ENCODE assay signal across 1 cellular context in the genomic region with DNA sequence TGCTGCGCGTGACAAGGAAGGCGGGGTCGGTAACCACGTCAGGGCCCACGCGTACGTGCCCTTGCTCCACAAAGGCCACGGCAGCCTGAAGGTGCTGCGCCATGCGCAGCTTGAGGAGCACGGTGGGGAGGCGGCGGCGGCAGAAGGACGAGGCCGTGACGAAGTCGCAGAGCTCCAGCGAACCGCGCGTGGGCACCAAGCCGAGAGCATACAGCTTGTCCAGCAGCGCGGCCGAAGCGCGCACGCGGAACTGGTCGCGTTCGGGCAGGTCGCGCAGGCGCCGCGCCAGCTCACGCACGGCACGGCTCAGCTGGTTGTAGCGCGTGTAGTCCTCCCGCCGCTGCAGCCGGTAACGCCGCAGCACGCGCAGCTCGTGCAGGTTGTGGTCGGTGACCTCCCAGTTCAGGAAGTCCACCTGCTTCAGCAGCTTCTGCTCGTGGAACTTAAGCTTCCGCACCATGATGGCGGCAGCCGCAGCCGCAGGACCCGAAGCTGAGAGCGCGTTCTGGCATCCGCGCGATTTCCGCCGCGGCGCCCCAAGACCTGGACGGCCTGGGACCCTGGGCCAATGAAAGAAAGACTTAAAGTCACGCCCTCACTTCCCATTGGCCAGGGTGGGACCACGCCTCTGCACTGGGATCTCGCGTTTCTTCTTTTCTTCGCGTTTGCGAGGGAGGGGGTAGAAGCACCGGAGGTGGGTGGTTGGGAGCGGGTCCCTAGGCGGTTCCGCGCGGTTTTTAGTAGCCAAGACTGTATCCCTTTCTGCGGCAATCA.
TF ChIP-seq lines count a peak whose summit lies in the region.

A gene with protein sequence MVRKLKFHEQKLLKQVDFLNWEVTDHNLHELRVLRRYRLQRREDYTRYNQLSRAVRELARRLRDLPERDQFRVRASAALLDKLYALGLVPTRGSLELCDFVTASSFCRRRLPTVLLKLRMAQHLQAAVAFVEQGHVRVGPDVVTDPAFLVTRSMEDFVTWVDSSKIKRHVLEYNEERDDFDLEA (minus strand): TSS at position 516 of the 774 bp plus-strand sequence. CDS start 56 bp downstream, at position 460.

TF ChIP-seq in GM23338, 12 proteins besides CTCF, POLR2A, EP300 and RAD21:
- TF ChIP-seq, protein P1, sequence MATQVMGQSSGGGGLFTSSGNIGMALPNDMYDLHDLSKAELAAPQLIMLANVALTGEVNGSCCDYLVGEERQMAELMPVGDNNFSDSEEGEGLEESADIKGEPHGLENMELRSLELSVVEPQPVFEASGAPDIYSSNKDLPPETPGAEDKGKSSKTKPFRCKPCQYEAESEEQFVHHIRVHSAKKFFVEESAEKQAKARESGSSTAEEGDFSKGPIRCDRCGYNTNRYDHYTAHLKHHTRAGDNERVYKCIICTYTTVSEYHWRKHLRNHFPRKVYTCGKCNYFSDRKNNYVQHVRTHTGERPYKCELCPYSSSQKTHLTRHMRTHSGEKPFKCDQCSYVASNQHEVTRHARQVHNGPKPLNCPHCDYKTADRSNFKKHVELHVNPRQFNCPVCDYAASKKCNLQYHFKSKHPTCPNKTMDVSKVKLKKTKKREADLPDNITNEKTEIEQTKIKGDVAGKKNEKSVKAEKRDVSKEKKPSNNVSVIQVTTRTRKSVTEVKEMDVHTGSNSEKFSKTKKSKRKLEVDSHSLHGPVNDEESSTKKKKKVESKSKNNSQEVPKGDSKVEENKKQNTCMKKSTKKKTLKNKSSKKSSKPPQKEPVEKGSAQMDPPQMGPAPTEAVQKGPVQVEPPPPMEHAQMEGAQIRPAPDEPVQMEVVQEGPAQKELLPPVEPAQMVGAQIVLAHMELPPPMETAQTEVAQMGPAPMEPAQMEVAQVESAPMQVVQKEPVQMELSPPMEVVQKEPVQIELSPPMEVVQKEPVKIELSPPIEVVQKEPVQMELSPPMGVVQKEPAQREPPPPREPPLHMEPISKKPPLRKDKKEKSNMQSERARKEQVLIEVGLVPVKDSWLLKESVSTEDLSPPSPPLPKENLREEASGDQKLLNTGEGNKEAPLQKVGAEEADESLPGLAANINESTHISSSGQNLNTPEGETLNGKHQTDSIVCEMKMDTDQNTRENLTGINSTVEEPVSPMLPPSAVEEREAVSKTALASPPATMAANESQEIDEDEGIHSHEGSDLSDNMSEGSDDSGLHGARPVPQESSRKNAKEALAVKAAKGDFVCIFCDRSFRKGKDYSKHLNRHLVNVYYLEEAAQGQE (IDR thresholded peaks at IDR 0.05; ENCODE audit: unreplicated experiment), result peak; percentile 26
- TF ChIP-seq ZNF331 (CRISPR knock-in tag; IDR thresholded peaks at IDR 0.05; ENCODE audit: low read depth) (no peak), ZNF114 (CRISPR knock-in tag; IDR thresholded peaks at IDR 0.05) (no peak), CREB1 (CRISPR knock-in tag; IDR thresholded peaks at IDR 0.05; ENCODE audit: low read depth) (peak; percentile 20; the same call in 1 of the 2 replicates), EZH2phosphoT487 (IDR thresholded peaks at IDR 0.05; ENCODE audit: unreplicated experiment) (no peak), NANOG (IDR thresholded peaks at IDR 0.05; ENCODE audit: borderline replicate concordance) (no peak), JUNB (IDR thresholded peaks at IDR 0.05; ENCODE audit: unreplicated experiment) (no peak), EZH2 (IDR thresholded peaks at IDR 0.05; ENCODE audit: low read depth, unreplicated experiment) (no peak), STAT1 (IDR thresholded peaks at IDR 0.05; ENCODE audit: unreplicated experiment) (no peak), POLR2AphosphoS5 (IDR thresholded peaks at IDR 0.05; ENCODE audit: low read depth) (peak; percentile 99)
- TF ChIP-seq, protein P2, sequence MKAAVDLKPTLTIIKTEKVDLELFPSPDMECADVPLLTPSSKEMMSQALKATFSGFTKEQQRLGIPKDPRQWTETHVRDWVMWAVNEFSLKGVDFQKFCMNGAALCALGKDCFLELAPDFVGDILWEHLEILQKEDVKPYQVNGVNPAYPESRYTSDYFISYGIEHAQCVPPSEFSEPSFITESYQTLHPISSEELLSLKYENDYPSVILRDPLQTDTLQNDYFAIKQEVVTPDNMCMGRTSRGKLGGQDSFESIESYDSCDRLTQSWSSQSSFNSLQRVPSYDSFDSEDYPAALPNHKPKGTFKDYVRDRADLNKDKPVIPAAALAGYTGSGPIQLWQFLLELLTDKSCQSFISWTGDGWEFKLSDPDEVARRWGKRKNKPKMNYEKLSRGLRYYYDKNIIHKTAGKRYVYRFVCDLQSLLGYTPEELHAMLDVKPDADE (IDR thresholded peaks at IDR 0.05), result peak; percentile 58
- TF ChIP-seq, protein P3, sequence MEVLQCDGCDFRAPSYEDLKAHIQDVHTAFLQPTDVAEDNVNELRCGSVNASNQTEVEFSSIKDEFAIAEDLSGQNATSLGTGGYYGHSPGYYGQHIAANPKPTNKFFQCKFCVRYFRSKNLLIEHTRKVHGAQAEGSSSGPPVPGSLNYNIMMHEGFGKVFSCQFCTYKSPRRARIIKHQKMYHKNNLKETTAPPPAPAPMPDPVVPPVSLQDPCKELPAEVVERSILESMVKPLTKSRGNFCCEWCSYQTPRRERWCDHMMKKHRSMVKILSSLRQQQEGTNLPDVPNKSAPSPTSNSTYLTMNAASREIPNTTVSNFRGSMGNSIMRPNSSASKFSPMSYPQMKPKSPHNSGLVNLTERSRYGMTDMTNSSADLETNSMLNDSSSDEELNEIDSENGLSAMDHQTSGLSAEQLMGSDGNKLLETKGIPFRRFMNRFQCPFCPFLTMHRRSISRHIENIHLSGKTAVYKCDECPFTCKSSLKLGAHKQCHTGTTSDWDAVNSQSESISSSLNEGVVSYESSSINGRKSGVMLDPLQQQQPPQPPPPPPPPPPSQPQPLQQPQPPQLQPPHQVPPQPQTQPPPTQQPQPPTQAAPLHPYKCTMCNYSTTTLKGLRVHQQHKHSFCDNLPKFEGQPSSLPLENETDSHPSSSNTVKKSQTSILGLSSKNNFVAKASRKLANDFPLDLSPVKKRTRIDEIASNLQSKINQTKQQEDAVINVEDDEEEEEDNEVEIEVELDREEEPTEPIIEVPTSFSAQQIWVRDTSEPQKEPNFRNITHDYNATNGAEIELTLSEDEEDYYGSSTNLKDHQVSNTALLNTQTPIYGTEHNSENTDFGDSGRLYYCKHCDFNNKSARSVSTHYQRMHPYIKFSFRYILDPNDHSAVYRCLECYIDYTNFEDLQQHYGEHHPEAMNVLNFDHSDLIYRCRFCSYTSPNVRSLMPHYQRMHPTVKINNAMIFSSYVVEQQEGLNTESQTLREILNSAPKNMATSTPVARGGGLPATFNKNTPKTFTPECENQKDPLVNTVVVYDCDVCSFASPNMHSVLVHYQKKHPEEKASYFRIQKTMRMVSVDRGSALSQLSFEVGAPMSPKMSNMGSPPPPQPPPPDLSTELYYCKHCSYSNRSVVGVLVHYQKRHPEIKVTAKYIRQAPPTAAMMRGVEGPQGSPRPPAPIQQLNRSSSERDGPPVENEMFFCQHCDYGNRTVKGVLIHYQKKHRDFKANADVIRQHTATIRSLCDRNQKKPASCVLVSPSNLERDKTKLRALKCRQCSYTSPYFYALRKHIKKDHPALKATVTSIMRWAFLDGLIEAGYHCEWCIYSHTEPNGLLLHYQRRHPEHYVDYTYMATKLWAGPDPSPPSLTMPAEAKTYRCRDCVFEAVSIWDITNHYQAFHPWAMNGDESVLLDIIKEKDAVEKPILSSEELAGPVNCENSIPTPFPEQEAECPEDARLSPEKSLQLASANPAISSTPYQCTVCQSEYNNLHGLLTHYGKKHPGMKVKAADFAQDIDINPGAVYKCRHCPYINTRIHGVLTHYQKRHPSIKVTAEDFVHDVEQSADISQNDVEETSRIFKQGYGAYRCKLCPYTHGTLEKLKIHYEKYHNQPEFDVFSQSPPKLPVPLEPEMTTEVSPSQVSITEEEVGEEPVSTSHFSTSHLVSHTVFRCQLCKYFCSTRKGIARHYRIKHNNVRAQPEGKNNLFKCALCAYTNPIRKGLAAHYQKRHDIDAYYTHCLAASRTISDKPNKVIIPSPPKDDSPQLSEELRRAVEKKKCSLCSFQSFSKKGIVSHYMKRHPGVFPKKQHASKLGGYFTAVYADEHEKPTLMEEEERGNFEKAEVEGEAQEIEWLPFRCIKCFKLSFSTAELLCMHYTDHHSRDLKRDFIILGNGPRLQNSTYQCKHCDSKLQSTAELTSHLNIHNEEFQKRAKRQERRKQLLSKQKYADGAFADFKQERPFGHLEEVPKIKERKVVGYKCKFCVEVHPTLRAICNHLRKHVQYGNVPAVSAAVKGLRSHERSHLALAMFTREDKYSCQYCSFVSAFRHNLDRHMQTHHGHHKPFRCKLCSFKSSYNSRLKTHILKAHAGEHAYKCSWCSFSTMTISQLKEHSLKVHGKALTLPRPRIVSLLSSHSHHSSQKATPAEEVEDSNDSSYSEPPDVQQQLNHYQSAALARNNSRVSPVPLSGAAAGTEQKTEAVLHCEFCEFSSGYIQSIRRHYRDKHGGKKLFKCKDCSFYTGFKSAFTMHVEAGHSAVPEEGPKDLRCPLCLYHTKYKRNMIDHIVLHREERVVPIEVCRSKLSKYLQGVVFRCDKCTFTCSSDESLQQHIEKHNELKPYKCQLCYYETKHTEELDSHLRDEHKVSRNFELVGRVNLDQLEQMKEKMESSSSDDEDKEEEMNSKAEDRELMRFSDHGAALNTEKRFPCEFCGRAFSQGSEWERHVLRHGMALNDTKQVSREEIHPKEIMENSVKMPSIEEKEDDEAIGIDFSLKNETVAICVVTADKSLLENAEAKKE (CRISPR knock-in tag; IDR thresholded peaks at IDR 0.05), result no peak
